ENCODE assay signal across 1 cellular context in the genomic region with DNA sequence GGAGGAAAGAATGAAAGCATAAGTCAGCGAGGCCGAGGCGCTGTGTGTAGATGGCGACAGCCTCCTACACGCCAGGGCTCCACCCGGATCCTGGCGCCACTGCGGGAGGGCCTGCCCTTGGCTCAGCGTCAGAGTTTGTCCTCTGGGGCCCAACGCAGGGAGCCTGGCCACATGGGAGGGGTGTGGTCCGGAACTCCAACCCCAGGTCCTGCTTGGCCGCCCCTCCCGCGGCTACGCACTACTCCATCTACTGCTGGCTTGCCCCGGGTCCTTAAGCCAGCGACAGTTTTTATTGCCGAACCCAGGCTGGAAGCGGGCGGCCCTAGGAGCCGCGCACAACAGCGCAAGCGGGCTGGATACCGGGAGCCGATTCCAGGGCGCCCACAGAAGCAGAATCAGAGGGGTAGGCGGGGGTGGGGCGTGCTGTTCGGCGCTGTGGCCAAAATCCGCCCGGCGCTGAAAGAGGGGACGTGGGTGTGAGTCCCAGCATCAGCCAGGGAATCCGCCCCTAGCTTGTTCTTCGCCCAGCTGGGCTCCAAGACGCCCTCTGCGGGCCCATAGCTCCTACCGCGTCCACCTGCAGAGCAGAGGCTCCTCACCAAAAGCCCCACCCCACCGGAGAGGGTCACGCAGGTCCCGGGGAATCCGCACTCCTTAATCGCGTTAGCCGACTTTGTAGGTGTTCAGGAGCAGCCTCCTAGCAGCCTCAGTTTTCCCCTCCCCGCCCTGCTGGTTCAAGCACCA.
TF ChIP-seq lines count a peak whose summit lies in the region.

No MANE protein-coding gene starts in this region.

TF ChIP-seq in K562, 482 proteins besides CTCF, POLR2A, EP300 and RAD21 (continued from another document and continues in another):
- TF ChIP-seq, protein P1, sequence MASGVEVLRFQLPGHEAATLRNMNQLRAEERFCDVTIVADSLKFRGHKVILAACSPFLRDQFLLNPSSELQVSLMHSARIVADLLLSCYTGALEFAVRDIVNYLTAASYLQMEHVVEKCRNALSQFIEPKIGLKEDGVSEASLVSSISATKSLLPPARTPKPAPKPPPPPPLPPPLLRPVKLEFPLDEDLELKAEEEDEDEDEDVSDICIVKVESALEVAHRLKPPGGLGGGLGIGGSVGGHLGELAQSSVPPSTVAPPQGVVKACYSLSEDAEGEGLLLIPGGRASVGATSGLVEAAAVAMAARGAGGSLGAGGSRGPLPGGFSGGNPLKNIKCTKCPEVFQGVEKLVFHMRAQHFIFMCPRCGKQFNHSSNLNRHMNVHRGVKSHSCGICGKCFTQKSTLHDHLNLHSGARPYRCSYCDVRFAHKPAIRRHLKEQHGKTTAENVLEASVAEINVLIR (CRISPR knock-in tag; IDR thresholded peaks at IDR 0.05), result no peak
- TF ChIP-seq SIN3A (IDR thresholded peaks at IDR 0.05; ENCODE audit: borderline replicate concordance in 2 of 2, control insufficient read depth in 1 of 2, low read depth in 2 of 2, low read length in 2 of 2) (peak; percentile 36 to 58; a peak in 2 of 4 replicates), BCOR (IDR thresholded peaks at IDR 0.05) (0 out of 2 replicates have a peak, but pooled peaks have one; percentile 10), TAF1 (IDR thresholded peaks at IDR 0.05; ENCODE audit: control insufficient read depth, extremely low read depth, insufficient read depth, low read length, severe bottlenecking) (peak; percentile 22), TCF3 (CRISPR knock-in tag; IDR thresholded peaks at IDR 0.05) (0 out of 2 replicates have a peak, but pooled peaks have one; percentile 4), MAFK (IDR thresholded peaks at IDR 0.05; ENCODE audit: low read length) (no peak), KLF13 (tag; IDR thresholded peaks at IDR 0.05; ENCODE audit: borderline replicate concordance, low read depth) (peak; percentile 78; the same call in 1 of the 2 replicates), SMC3 (conservative IDR thresholded peaks at IDR 0.05; ENCODE audit: insufficient read depth, low read depth, low read length) (0 out of 2 replicates have a peak, but pooled peaks have one; percentile 24), ARID1B (IDR thresholded peaks at IDR 0.05) (peak; percentile 52; the same call in 1 of the 2 replicates), TARDBP (IDR thresholded peaks at IDR 0.05) (0 out of 2 replicates have a peak, but pooled peaks have one; percentile 31), SMAD2 (IDR thresholded peaks at IDR 0.05; ENCODE audit: low read depth, low read length) (no peak), SP1 (CRISPR knock-in tag; IDR thresholded peaks at IDR 0.05) (peak; percentile 64), POLR2G (IDR thresholded peaks at IDR 0.05; ENCODE audit: low read depth, low read length) (peak; percentile 84), HMGN3 (IDR thresholded peaks at IDR 0.05; ENCODE audit: borderline replicate concordance, extremely low read depth, insufficient read length, low read depth, low read length) (peak; percentile 88), NRF1 (conservative IDR thresholded peaks at IDR 0.05 in 1 of 2, IDR thresholded peaks at IDR 0.05 in 1 of 2) (peak; percentile 64 to 72), BRD9 (IDR thresholded peaks at IDR 0.05; ENCODE audit: low read depth, partially characterized antibody) (peak; percentile 62), SAP30 (IDR thresholded peaks at IDR 0.05; ENCODE audit: borderline replicate concordance, insufficient read depth, low read depth, low read length, poor library complexity, severe bottlenecking) (peak; percentile 52), CBX3 (IDR thresholded peaks at IDR 0.05; ENCODE audit: borderline replicate concordance in 1 of 2, low read length in 2 of 2) (peak in 1 of 2 experiments; percentile 37; a peak in 1 of 3 replicates), SUPT5H (IDR thresholded peaks at IDR 0.05) (peak; percentile 54), FOS (IDR thresholded peaks at IDR 0.05; ENCODE audit: extremely low read depth, insufficient read length) (no peak), RHOXF2B (CRISPR knock-in tag; conservative IDR thresholded peaks at IDR 0.05) (no peak), BRF1 (IDR thresholded peaks at IDR 0.05; ENCODE audit: borderline replicate concordance, extremely low read depth, insufficient read length) (no peak), TOE1 (IDR thresholded peaks at IDR 0.05; ENCODE audit: borderline replicate concordance) (peak; percentile 64; the same call in 1 of the 2 replicates), TOE1 (CRISPR knock-in tag; IDR thresholded peaks at IDR 0.05; ENCODE audit: borderline replicate concordance, low read depth) (no peak), SOX6 (IDR thresholded peaks at IDR 0.05) (peak; percentile 29; the same call in 1 of the 2 replicates), JUND (IDR thresholded peaks at IDR 0.05; ENCODE audit: borderline replicate concordance, low read depth, low read length) (0 out of 2 replicates have a peak, but pooled peaks have one; percentile 19), JUND (tag; IDR thresholded peaks at IDR 0.05; ENCODE audit: borderline replicate concordance, low read depth, low read length) (peak; percentile 44; the same call in 1 of the 3 replicates), JUNB (CRISPR knock-in tag; conservative IDR thresholded peaks at IDR 0.05) (no peak), KDM1A (IDR thresholded peaks at IDR 0.05) (no peak; a peak in 1 of 4 replicates), MAZ (CRISPR knock-in tag; conservative IDR thresholded peaks at IDR 0.05 in 1 of 2, IDR thresholded peaks at IDR 0.05 in 1 of 2) (peak; percentile 72 to 92; a peak in 3 of 4 replicates), POLR3G (IDR thresholded peaks at IDR 0.05; ENCODE audit: extremely low read depth, insufficient read length, insufficient replicate concordance) (no peak), CEBPG (CRISPR knock-in tag; IDR thresholded peaks at IDR 0.05) (no peak), CEBPG (tag; conservative IDR thresholded peaks at IDR 0.05 in 1 of 2, IDR thresholded peaks at IDR 0.05 in 1 of 2) (no peak), RB1 (IDR thresholded peaks at IDR 0.05; ENCODE audit: low read depth) (0 out of 2 replicates have a peak, but pooled peaks have one; percentile 5), ZNF445 (CRISPR knock-in tag; IDR thresholded peaks at IDR 0.05; ENCODE audit: low read depth) (no peak), MCM3 (IDR thresholded peaks at IDR 0.05) (no peak), EGR1 (conservative IDR thresholded peaks at IDR 0.05) (peak; percentile 87), MTA3 (IDR thresholded peaks at IDR 0.05; ENCODE audit: borderline replicate concordance) (0 out of 2 replicates have a peak, but pooled peaks have one; percentile 72), DPF2 (IDR thresholded peaks at IDR 0.05) (peak; percentile 24; the same call in 1 of the 2 replicates), ARHGAP35 (IDR thresholded peaks at IDR 0.05; ENCODE audit: partially characterized antibody) (no peak), NBN (IDR thresholded peaks at IDR 0.05; ENCODE audit: low read depth) (peak; percentile 70), JUN (IDR thresholded peaks at IDR 0.05; ENCODE audit: borderline replicate concordance, low read depth, low read length) (0 out of 2 replicates have a peak, but pooled peaks have one; percentile 19), JUN (CRISPR knock-in tag; IDR thresholded peaks at IDR 0.05; ENCODE audit: borderline replicate concordance) (no peak), EP400 (IDR thresholded peaks at IDR 0.05) (peak; percentile 79), HDAC1 (IDR thresholded peaks at IDR 0.05) (peak in 1 of 2 experiments; percentile 63; a peak in 1 of 4 replicates), RBM39 (optimal IDR thresholded peaks at IDR 0.05; ENCODE audit: low read depth, low read length) (no peak), DIDO1 (tag; IDR thresholded peaks at IDR 0.05; ENCODE audit: low read depth) (no peak), ARID2 (IDR thresholded peaks at IDR 0.05) (no peak), PML (IDR thresholded peaks at IDR 0.05; ENCODE audit: low read length) (peak; percentile 19; the same call in 1 of the 2 replicates), FOXA1 (IDR thresholded peaks at IDR 0.05; ENCODE audit: borderline replicate concordance) (no peak), MEIS2 (IDR thresholded peaks at IDR 0.05; ENCODE audit: partially characterized antibody) (peak; percentile 31), LCOR (CRISPR knock-in tag; IDR thresholded peaks at IDR 0.05) (peak; percentile 64; the same call in 1 of the 2 replicates), RCOR1 (IDR thresholded peaks at IDR 0.05; ENCODE audit: borderline replicate concordance in 1 of 2, low read depth in 2 of 2, low read length in 2 of 2) (peak in 1 of 2 experiments; percentile 38; a peak in 2 of 4 replicates), SMAD4 (CRISPR knock-in tag; conservative IDR thresholded peaks at IDR 0.05) (peak; percentile 49; the same call in 1 of the 2 replicates)
- TF ChIP-seq, protein P2, sequence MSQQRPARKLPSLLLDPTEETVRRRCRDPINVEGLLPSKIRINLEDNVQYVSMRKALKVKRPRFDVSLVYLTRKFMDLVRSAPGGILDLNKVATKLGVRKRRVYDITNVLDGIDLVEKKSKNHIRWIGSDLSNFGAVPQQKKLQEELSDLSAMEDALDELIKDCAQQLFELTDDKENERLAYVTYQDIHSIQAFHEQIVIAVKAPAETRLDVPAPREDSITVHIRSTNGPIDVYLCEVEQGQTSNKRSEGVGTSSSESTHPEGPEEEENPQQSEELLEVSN (IDR thresholded peaks at IDR 0.05; ENCODE audit: borderline replicate concordance in 1 of 2, extremely low read depth in 1 of 2, insufficient read depth in 1 of 2, insufficient read length in 1 of 2, low read depth in 1 of 2, low read length in 1 of 2, poor library complexity in 1 of 2, severe bottlenecking in 1 of 2), result peak; percentile 23 to 76
- TF ChIP-seq, protein P3, sequence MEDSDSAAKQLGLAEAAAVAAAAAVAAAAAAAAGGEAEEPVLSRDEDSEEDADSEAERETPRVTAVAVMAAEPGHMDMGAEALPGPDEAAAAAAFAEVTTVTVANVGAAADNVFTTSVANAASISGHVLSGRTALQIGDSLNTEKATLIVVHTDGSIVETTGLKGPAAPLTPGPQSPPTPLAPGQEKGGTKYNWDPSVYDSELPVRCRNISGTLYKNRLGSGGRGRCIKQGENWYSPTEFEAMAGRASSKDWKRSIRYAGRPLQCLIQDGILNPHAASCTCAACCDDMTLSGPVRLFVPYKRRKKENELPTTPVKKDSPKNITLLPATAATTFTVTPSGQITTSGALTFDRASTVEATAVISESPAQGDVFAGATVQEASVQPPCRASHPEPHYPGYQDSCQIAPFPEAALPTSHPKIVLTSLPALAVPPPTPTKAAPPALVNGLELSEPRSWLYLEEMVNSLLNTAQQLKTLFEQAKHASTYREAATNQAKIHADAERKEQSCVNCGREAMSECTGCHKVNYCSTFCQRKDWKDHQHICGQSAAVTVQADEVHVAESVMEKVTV (CRISPR knock-in tag; IDR thresholded peaks at IDR 0.05), result 0 out of 2 replicates have a peak, but pooled peaks have one; percentile 27
- TF ChIP-seq, protein P4, sequence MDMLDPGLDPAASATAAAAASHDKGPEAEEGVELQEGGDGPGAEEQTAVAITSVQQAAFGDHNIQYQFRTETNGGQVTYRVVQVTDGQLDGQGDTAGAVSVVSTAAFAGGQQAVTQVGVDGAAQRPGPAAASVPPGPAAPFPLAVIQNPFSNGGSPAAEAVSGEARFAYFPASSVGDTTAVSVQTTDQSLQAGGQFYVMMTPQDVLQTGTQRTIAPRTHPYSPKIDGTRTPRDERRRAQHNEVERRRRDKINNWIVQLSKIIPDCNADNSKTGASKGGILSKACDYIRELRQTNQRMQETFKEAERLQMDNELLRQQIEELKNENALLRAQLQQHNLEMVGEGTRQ (CRISPR knock-in tag; IDR thresholded peaks at IDR 0.05), result peak; percentile 25; the same call in 1 of the 2 replicates
- TF ChIP-seq, protein P5, sequence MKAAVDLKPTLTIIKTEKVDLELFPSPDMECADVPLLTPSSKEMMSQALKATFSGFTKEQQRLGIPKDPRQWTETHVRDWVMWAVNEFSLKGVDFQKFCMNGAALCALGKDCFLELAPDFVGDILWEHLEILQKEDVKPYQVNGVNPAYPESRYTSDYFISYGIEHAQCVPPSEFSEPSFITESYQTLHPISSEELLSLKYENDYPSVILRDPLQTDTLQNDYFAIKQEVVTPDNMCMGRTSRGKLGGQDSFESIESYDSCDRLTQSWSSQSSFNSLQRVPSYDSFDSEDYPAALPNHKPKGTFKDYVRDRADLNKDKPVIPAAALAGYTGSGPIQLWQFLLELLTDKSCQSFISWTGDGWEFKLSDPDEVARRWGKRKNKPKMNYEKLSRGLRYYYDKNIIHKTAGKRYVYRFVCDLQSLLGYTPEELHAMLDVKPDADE (conservative IDR thresholded peaks at IDR 0.05; ENCODE audit: control insufficient read depth, low read depth, low read length), result 0 out of 2 replicates have a peak, but pooled peaks have one; percentile 57
- TF ChIP-seq, protein P6, sequence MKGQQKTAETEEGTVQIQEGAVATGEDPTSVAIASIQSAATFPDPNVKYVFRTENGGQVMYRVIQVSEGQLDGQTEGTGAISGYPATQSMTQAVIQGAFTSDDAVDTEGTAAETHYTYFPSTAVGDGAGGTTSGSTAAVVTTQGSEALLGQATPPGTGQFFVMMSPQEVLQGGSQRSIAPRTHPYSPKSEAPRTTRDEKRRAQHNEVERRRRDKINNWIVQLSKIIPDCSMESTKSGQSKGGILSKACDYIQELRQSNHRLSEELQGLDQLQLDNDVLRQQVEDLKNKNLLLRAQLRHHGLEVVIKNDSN (CRISPR knock-in tag; IDR thresholded peaks at IDR 0.05), result peak; percentile 60
- TF ChIP-seq, protein P7, sequence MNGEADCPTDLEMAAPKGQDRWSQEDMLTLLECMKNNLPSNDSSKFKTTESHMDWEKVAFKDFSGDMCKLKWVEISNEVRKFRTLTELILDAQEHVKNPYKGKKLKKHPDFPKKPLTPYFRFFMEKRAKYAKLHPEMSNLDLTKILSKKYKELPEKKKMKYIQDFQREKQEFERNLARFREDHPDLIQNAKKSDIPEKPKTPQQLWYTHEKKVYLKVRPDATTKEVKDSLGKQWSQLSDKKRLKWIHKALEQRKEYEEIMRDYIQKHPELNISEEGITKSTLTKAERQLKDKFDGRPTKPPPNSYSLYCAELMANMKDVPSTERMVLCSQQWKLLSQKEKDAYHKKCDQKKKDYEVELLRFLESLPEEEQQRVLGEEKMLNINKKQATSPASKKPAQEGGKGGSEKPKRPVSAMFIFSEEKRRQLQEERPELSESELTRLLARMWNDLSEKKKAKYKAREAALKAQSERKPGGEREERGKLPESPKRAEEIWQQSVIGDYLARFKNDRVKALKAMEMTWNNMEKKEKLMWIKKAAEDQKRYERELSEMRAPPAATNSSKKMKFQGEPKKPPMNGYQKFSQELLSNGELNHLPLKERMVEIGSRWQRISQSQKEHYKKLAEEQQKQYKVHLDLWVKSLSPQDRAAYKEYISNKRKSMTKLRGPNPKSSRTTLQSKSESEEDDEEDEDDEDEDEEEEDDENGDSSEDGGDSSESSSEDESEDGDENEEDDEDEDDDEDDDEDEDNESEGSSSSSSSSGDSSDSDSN (IDR thresholded peaks at IDR 0.05; ENCODE audit: borderline replicate concordance in 1 of 2, low read depth in 2 of 2, low read length in 2 of 2), result peak in 1 of 2 experiments; percentile 94; a peak in 1 of 4 replicates
- TF ChIP-seq, protein P8, sequence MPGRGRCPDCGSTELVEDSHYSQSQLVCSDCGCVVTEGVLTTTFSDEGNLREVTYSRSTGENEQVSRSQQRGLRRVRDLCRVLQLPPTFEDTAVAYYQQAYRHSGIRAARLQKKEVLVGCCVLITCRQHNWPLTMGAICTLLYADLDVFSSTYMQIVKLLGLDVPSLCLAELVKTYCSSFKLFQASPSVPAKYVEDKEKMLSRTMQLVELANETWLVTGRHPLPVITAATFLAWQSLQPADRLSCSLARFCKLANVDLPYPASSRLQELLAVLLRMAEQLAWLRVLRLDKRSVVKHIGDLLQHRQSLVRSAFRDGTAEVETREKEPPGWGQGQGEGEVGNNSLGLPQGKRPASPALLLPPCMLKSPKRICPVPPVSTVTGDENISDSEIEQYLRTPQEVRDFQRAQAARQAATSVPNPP (IDR thresholded peaks at IDR 0.05; ENCODE audit: borderline replicate concordance, insufficient read depth, insufficient read length), result no peak
